ENCODE assay signal across 11 cellular contexts in genomic region chr20:35020108-35021031, GRCh38.
DNase-seq lines count a peak whose midpoint lies in the region; ATAC-seq and TF ChIP-seq lines count a peak whose summit lies in the region.
"Had no signal": no experiment of that assay in that cellular context is flagged by ENCODE, and none has a peak within 500 bp of the region (broad histone marks: within the 10 kb centered on the region; RNA-seq: fewer than 3 reads in every experiment).

No MANE protein-coding gene starts in this region.

- H2BK120ac ChIP-seq in mesendoderm (ENCODE audit: low read depth, low read length) = no peak overlapping the region

- ATAC-seq in Right ventricle myocardium inferior (no peak), HG03354 (IDR thresholded peaks at IDR 0.05; ENCODE audit: poor library complexity, severe bottlenecking, unreplicated experiment) (no peak), HG02571 (IDR thresholded peaks at IDR 0.05; ENCODE audit: unreplicated experiment) (no peak)
- ATAC-seq in naive thymus-derived CD4-positive, alpha-beta T cell = no peak
- ATAC-seq: stimulated activated naive CD8-positive, alpha-beta T cell treated with anti-CD3 and anti-CD28 coated beads, Interleukin-15, Interleukin-2, amounts not matched to agents 100 U/mL and 50 U/mL, for 24 hours had no signal

- H3K4me1 ChIP-seq in cardiac muscle cell (ENCODE audit: low read depth) (peaks cover 8% of the 10 kb centered on the region), mesendoderm (ENCODE audit: control insufficient read depth, low read depth, low read length) (no peaks in the 10 kb centered on the region)
- H3K4me1 ChIP-seq in naive thymus-derived CD4-positive, alpha-beta T cell (ENCODE audit: control insufficient read depth in 2 of 2, insufficient read depth in 2 of 2, low read length in 2 of 2) = no peaks in the 10 kb centered on the region

- H3K4me3 ChIP-seq in cardiac muscle cell = no peak overlapping the region
- peak overlapping the region in 1 of 59 donors; percentile 6 for H3K4me3 ChIP-seq in dorsolateral prefrontal cortex
- no peak overlapping the region for H3K4me3 ChIP-seq in naive thymus-derived CD4-positive, alpha-beta T cell (ENCODE audit: low read length)
- H3K4me3 ChIP-seq in mesendoderm (ENCODE audit: low read length) = no peak overlapping the region

- CTCF ChIA-PET in naive thymus-derived CD4-positive, alpha-beta T cell (lab: Charles Lee) = no interaction called here

- no peak overlapping the region for H3K18ac ChIP-seq in mesendoderm (ENCODE audit: low read length)

- WGBS in mesendoderm (ENCODE audit: extremely low coverage, insufficient coverage, low lambda C conversion rate) = no CpG with 5 or more reads among the region's 10 CpGs

- no peak overlapping the region for H2AK5ac ChIP-seq in mesendoderm (ENCODE audit: low read length)

- H3K4me1 Mint-ChIP-seq in naive thymus-derived CD4-positive, alpha-beta T cell = peaks cover 0 to 4% (median 0%) of the 10 kb centered on the region in 7 donors

- no peaks in the 10 kb centered on the region for H3K79me1 ChIP-seq in mesendoderm (ENCODE audit: low read length)

- H3K9me3 ChIP-seq in cardiac muscle cell (ENCODE audit: low read depth) = no peaks in the 10 kb centered on the region
- H3K9me3 ChIP-seq in naive thymus-derived CD4-positive, alpha-beta T cell (ENCODE audit: control insufficient read depth in 2 of 3, low read length in 3 of 3) = no peaks in the 10 kb centered on the region

- H3K27me3 Mint-ChIP-seq in naive thymus-derived CD4-positive, alpha-beta T cell = no peaks in the 10 kb centered on the region

- POLR2A ChIA-PET in naive thymus-derived CD4-positive, alpha-beta T cell (lab: Charles Lee) = no interaction called here

- H3K79me2 ChIP-seq in mesendoderm (ENCODE audit: control insufficient read depth, insufficient read depth, low read length) = no peaks in the 10 kb centered on the region

- intact Hi-C loops in Right ventricle myocardium inferior (cut with DNase I) = loop anchor here (5.0 kb wide), 1 partner anchor 72 kb away; the partner anchor contains the start of gene TRPC4AP
- intact Hi-C loops in dorsolateral prefrontal cortex (cut with DNase I) = no loop called here
- intact Hi-C loops in naive thymus-derived CD4-positive, alpha-beta T cell (cut with micrococcal nuclease) = no loop called here

- H3K9me3 Mint-ChIP-seq in naive thymus-derived CD4-positive, alpha-beta T cell = peaks cover 0 to 1% (median 0%) of the 10 kb centered on the region in 11 donors

- no peak overlapping the region for H4K8ac ChIP-seq in mesendoderm (ENCODE audit: low read depth, low read length)

- no peak overlapping the region for H3K56ac ChIP-seq in mesendoderm (ENCODE audit: low read length)

- H3K36me3 ChIP-seq in cardiac muscle cell (peaks cover 18% of the 10 kb centered on the region), mesendoderm (ENCODE audit: control insufficient read depth, insufficient read depth, low read length) (peaks cover 5% of the 10 kb centered on the region)
- H3K36me3 ChIP-seq in naive thymus-derived CD4-positive, alpha-beta T cell (ENCODE audit: control insufficient read depth in 2 of 3, insufficient read depth in 3 of 3, low read length in 3 of 3) = peaks cover 0 to 83% (median 0%) of the 10 kb centered on the region in 3 experiments

- no peak overlapping the region for H3K23ac ChIP-seq in mesendoderm (ENCODE audit: low read length)

- H3K9ac ChIP-seq in mesendoderm (ENCODE audit: low read length) = no peak overlapping the region

- H3K4me3 Mint-ChIP-seq in naive thymus-derived CD4-positive, alpha-beta T cell = no peak overlapping the region

- no peak overlapping the region for H2BK5ac ChIP-seq in mesendoderm (ENCODE audit: low read length)

- H3K36me3 Mint-ChIP-seq in naive thymus-derived CD4-positive, alpha-beta T cell = peaks cover 4 to 31% (median 13%) of the 10 kb centered on the region in 5 donors

- TF ChIP-seq CTCF in cardiac muscle cell (IDR thresholded peaks at IDR 0.05; ENCODE audit: low read depth, low read length) = no peak
- no peak for TF ChIP-seq CTCF in dorsolateral prefrontal cortex (IDR thresholded peaks at IDR 0.05 in 54 of 56, conservative IDR thresholded peaks at IDR 0.05 in 2 of 56; ENCODE audit: low read depth in 1 of 56, partially characterized antibody in 56 of 56)

- DNase-seq in cardiac muscle cell (ENCODE audit: low read depth in 1 of 2, low spot score in 1 of 2) (peak in 1 of 2 donors; percentile 21), Right ventricle myocardium inferior (ENCODE audit: missing footprints) (no peak), dorsolateral prefrontal cortex (peak in 1 of 10 donors; percentile 25), ureter (ENCODE audit: low spot score) (peak; percentile 20), mesendoderm (no peak)
- DNase-seq in naive thymus-derived CD4-positive, alpha-beta T cell = no peak
- DNase-seq: NCI-H2171 treated with DMSO at 0.1 percent for 48 hours; stimulated activated CD4-positive, alpha-beta T cell treated with anti-CD3 and anti-CD28 coated beads, Interleukin-4, amount 100 ng/mL, for 1 hour; stimulated activated naive CD8-positive, alpha-beta T cell treated with anti-CD3 and anti-CD28 coated beads, Interleukin-15, Interleukin-2, amounts not matched to agents 100 U/mL and 50 U/mL, for 24 hours had no signal

- H3K27ac Mint-ChIP-seq in naive thymus-derived CD4-positive, alpha-beta T cell = peak overlapping the region in 5 of 9 donors; percentile 23 to 83 (median 56)

- H3K4me2 ChIP-seq in mesendoderm (ENCODE audit: low read length) = no peak overlapping the region

- H3K4ac ChIP-seq in mesendoderm (ENCODE audit: low read depth, low read length) = no peak overlapping the region

- no peaks in the 10 kb centered on the region for H3K27me3 ChIP-seq in cardiac muscle cell
- H3K27me3 ChIP-seq in dorsolateral prefrontal cortex = no peaks in the 10 kb centered on the region
- no peaks in the 10 kb centered on the region for H3K27me3 ChIP-seq in naive thymus-derived CD4-positive, alpha-beta T cell (ENCODE audit: control insufficient read depth in 2 of 2, insufficient read depth in 2 of 2, low read length in 2 of 2)
- H3K27me3 ChIP-seq in mesendoderm (ENCODE audit: insufficient read depth, low read length, poor library complexity) = no peaks in the 10 kb centered on the region

- no peak overlapping the region for H2BK15ac ChIP-seq in mesendoderm (replicated peaks; ENCODE audit: low read depth)

- peak overlapping the region; percentile 1 for H3K27ac ChIP-seq in cardiac muscle cell
- H3K27ac ChIP-seq in dorsolateral prefrontal cortex = peak overlapping the region; percentile 22 to 90 (median 73)
- H3K27ac ChIP-seq in naive thymus-derived CD4-positive, alpha-beta T cell (ENCODE audit: low read depth, low read length) = no peak overlapping the region
- no peak overlapping the region for H3K27ac ChIP-seq in mesendoderm (ENCODE audit: low read depth, low read length)

- no peak overlapping the region for H4K5ac ChIP-seq in mesendoderm (ENCODE audit: low read length)

Comparison
In these comparisons a context has a peak if more than half of its experiments do, and no peak if none do; other contexts are left out.
1. H3K27ac ChIP-seq: peak in cardiac muscle cell (single experiment) and dorsolateral prefrontal cortex (59 of 59); none in naive thymus-derived CD4-positive, alpha-beta T cell (single experiment) and mesendoderm (single experiment).